15 cellular contexts compared by ENCODE assay signal in genomic region chr3:20057612-20058180, GRCh38. TPM values are rescaled to one million over a fixed set of nuclear protein-coding genes. Genes with fewer than 3 reads are reported as not detected.
A peak's percentile ranks its signal among the peaks of the same experiment; 100 is the strongest.
DNase-seq lines count a peak whose midpoint lies in the region; ATAC-seq and TF ChIP-seq lines count a peak whose summit lies in the region.
"Had no signal": no experiment of that assay in that cellular context is flagged by ENCODE, and none has a peak within 500 bp of the region (broad histone marks: within the 10 kb centered on the region; RNA-seq: fewer than 3 reads in every experiment).

No MANE protein-coding gene starts in this region.

- H3K36me3 ChIP-seq in KMS-11 (ENCODE audit: insufficient read depth): no peaks in the 10 kb centered on the region
- H3K36me3 ChIP-seq in skeletal muscle tissue (ENCODE audit: control insufficient read depth in 3 of 3, insufficient read depth in 3 of 3, low read length in 3 of 3): no peaks in the 10 kb centered on the region

- DNase-seq in choroid plexus epithelial cell (ENCODE audit: low read depth) (peak; percentile 56), kidney tubule cell (ENCODE audit: low spot score) (peak; percentile 23), H4 (ENCODE audit: low spot score) (no peak), RPMI8226 (no peak)
- DNase-seq in activated CD4-positive, CD25-positive, alpha-beta regulatory T cell treated with anti-CD3 and anti-CD28 coated beads, Interleukin-2, amount 50 U/mL, for 72 hours: no peak
- DNase-seq: activated CD8-positive, alpha-beta memory T cell treated with anti-CD3 and anti-CD28 coated beads, Interleukin-2, amount 50 U/mL, for 4 hours; CD8-positive, alpha-beta memory T cell; NCI-H1436 treated with DMSO at 0.1 percent for 48 hours; T-cell had no signal

- H2AFZ ChIP-seq in KMS-11 (ENCODE audit: low read depth): no peak overlapping the region

- H3K27ac ChIP-seq in KMS-11 (peak overlapping the region; percentile 87; the same call in 1 of the 2 replicates), skeletal muscle tissue (ENCODE audit: low read depth, low read length) (peak overlapping the region; percentile 75)

- no peaks in the 10 kb centered on the region for H3K27me3 ChIP-seq in KMS-11 (ENCODE audit: insufficient read depth, low read depth)
- H3K27me3 ChIP-seq in skeletal muscle tissue (ENCODE audit: control insufficient read depth in 3 of 3, insufficient read depth in 3 of 3, low read length in 3 of 3): no peaks in the 10 kb centered on the region

- peak overlapping the region; percentile 87 for H3K4me2 ChIP-seq in KMS-11

- no peak for ATAC-seq in HG02763 (IDR thresholded peaks at IDR 0.05; ENCODE audit: unreplicated experiment)
- ATAC-seq: T-cell had no signal

- no peak for TF ChIP-seq CTCF in KMS-11 (conservative IDR thresholded peaks at IDR 0.05; ENCODE audit: low read depth, low read length)
- no peak for TF ChIP-seq CTCF in choroid plexus epithelial cell (conservative IDR thresholded peaks at IDR 0.05; ENCODE audit: low read depth, low read length)

- H3K9ac ChIP-seq in KMS-11 (no peak overlapping the region), skeletal muscle tissue (ENCODE audit: low read depth in 1 of 3, low read length in 3 of 3) (no peak overlapping the region)

- no peaks in the 10 kb centered on the region for H4K20me1 ChIP-seq in KMS-11 (ENCODE audit: insufficient read depth)

- H3K79me2 ChIP-seq in KMS-11 (ENCODE audit: insufficient read depth, low read depth): peaks cover 63% of the 10 kb centered on the region

- no peaks in the 10 kb centered on the region for H3K9me3 ChIP-seq in skeletal muscle tissue (ENCODE audit: control insufficient read depth in 3 of 3, low read length in 3 of 3)

- H3K4me1 ChIP-seq in KMS-11 (ENCODE audit: low read depth, poor library complexity, severe bottlenecking) (peaks cover 68% of the 10 kb centered on the region), skeletal muscle tissue (ENCODE audit: control insufficient read depth in 3 of 3, insufficient read depth in 3 of 3, low read length in 3 of 3) (peaks cover 33 to 47% (median 38%) of the 10 kb centered on the region in 3 donors)

- H3K4me3 ChIP-seq in KMS-11 (IDR thresholded peaks at IDR 0.05; ENCODE audit: insufficient read depth, low read depth, low read length): no peak overlapping the region
- no peak overlapping the region for H3K4me3 ChIP-seq in choroid plexus epithelial cell (ENCODE audit: low read depth, low read length)
- no peak overlapping the region for H3K4me3 ChIP-seq in skeletal muscle tissue (ENCODE audit: low read length in 3 of 3)

RNA-seq across cellular contexts. Expression of gene KAT2B, which starts 17.4 kb away (rescaled TPM):
- 8.4 TPM for total RNA-seq in skeletal muscle tissue
- 1.3 and 2.2 TPM in 2 replicates for total RNA-seq in H4 (2014; rRNA removed; shearing (Covaris generic))

RNA-seq across cellular contexts. Expression of gene PP2D1, which starts 45.6 kb away (rescaled TPM):
- total RNA-seq in skeletal muscle tissue: not detected
- not detected in 2 replicates for total RNA-seq in H4 (2014; rRNA removed; shearing (Covaris generic))
- total RNA-seq: CD8-positive, alpha-beta memory T cell; esophagus mucosa; kidney epithelial cell; posterior vena cava; T-cell had no signal

Comparison
In these comparisons a context has a peak if more than half of its experiments do, and no peak if none do; other contexts are left out.
1. DNase-seq: peak in choroid plexus epithelial cell (single experiment) and kidney tubule cell (single experiment); none in H4 (single experiment), activated CD4-positive, CD25-positive, alpha-beta regulatory T cell treated with anti-CD3 and anti-CD28 coated beads, Interleukin-2, amount 50 U/mL, for 72 hours (single experiment) and RPMI8226 (single experiment).